17 cellular contexts compared by ENCODE assay signal in the genomic region with DNA sequence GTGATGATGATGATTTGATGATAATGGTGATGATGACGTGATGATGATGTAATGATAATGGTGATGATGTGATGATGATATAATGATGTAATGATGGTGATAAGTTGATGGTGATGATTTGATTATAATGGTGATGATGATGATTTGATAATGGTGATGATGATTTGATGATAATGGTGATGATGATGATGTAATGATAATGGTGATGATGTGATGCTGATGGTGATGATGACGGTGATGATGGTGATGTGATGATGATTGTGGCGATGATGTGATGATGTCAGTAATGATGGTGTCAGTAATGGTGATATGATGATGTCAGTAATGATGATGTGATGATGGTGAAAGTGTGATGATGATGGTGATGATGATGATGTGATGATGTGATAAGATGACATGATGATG.
DNase-seq lines count a peak whose midpoint lies in the region; ATAC-seq, FAIRE-seq and TF ChIP-seq lines count a peak whose summit lies in the region.
"Had no signal": no experiment of that assay in that cellular context is flagged by ENCODE, and none has a peak within 500 bp of the region (broad histone marks: within the 10 kb centered on the region; RNA-seq: fewer than 3 reads in every experiment).

No MANE protein-coding gene starts in this region.

- DNase-seq in IMR-90 (no peak), K562 (ENCODE audit: extremely low read depth in 1 of 4, low spot score in 3 of 4) (no peak), endothelial cell of umbilical vein (ENCODE audit: low read depth, low spot score) (no peak), germinal center (ENCODE audit: low spot score) (no peak), head of caudate nucleus (no peak)
- DNase-seq: C1 segment of cervical spinal cord; Calu3; CD4-positive, alpha-beta memory T cell; COR-L47; DMS53; DMS79 treated with DMSO at 0.1 percent for 48 hours; GF-D8; GM23248; H9 had no signal

- H3K27ac ChIP-seq in HEK293 (ENCODE audit: extremely low read depth, low read depth, low read length) = no peak overlapping the region
- no peak overlapping the region for H3K27ac ChIP-seq in IMR-90 (ENCODE audit: insufficient read depth, low read length)
- no peak overlapping the region for H3K27ac ChIP-seq in K562 (ENCODE audit: extremely low read depth, low read depth, low read length)
- no peak overlapping the region for H3K27ac ChIP-seq in endothelial cell of umbilical vein (ENCODE audit: insufficient read depth, low read depth, low read length)
- H3K27ac ChIP-seq: GM23248 had no signal

- BruUV-seq in IMR-90 (replicated peaks; lab: Mats Ljungman, UMichigan) (no TSS peak), K562 (replicated peaks; lab: Mats Ljungman, UMichigan) (no TSS peak), endothelial cell of umbilical vein (replicated peaks; lab: Mats Ljungman, UMichigan) (no TSS peak)

- TF ChIP-seq CTCF in HEK293 (tag by site-specific recombination; IDR thresholded peaks at IDR 0.05) (no peak), IMR-90 (conservative IDR thresholded peaks at IDR 0.05; ENCODE audit: low read depth, low read length) (no peak), K562 (IDR thresholded peaks at IDR 0.05 in 2 of 3, conservative IDR thresholded peaks at IDR 0.05 in 1 of 3; ENCODE audit: insufficient read depth in 2 of 3, low read depth in 1 of 3, low read length in 3 of 3) (no peak), endothelial cell of umbilical vein (IDR thresholded peaks at IDR 0.05; ENCODE audit: extremely low read depth in 1 of 2, insufficient read depth in 1 of 2, low read depth in 1 of 2, low read length in 2 of 2) (no peak)

- no peak overlapping the region for H3K56ac ChIP-seq in IMR-90 (ENCODE audit: extremely low read depth, insufficient read depth, low read length)

- H2AFZ ChIP-seq in IMR-90 (replicated peaks; ENCODE audit: low read length, poor library complexity) (no peak overlapping the region), K562 (ENCODE audit: low read depth, low read length) (no peak overlapping the region), endothelial cell of umbilical vein (ENCODE audit: low read depth, low read length) (no peak overlapping the region)
- H2AFZ ChIP-seq: GM23248 had no signal

- no peak overlapping the region for H2BK20ac ChIP-seq in IMR-90 (ENCODE audit: low read depth, low read length)

- WGBS in IMR-90 (ENCODE audit: extremely low coverage in 2 of 2, insufficient read length in 1 of 2), 2 experiments = 24 to 100% methylated on average over 1 to 3 of the region's 3 CpGs
- 4% methylated on average over 3 of the region's 3 CpGs for WGBS in K562 (ENCODE audit: insufficient coverage, low coverage, missing lambda C conversion rate)

- H3K4me3 ChIP-seq in HEK293 (ENCODE audit: low read depth, low read length) (no peak overlapping the region), IMR-90 (ENCODE audit: insufficient read depth, low read depth, low read length) (no peak overlapping the region), K562 (no peak overlapping the region), endothelial cell of umbilical vein (replicated peaks in 1 of 3; ENCODE audit: insufficient read depth in 1 of 3, low read depth in 1 of 3, low read length in 3 of 3) (no peak overlapping the region)
- H3K4me3 ChIP-seq: GM23248 had no signal

- H4K5ac ChIP-seq in IMR-90 (ENCODE audit: low read depth, low read length) = no peak overlapping the region

- no peak for ATAC-seq in IMR-90 (ENCODE audit: low read depth)
- ATAC-seq in K562 = no peak
- no peak for ATAC-seq in GM21526 (IDR thresholded peaks at IDR 0.05; ENCODE audit: low FRiP score, unreplicated experiment)
- ATAC-seq: HCT116 had no signal

- H2BK120ac ChIP-seq in IMR-90 (ENCODE audit: low read depth, low read length) = no peak overlapping the region

- FAIRE-seq in K562 (lab: Jason Lieb, UNC) (peak; percentile 15), endothelial cell of umbilical vein (lab: Jason Lieb, UNC) (no peak)

- H3K4me1 ChIP-seq in HEK293 (ENCODE audit: control insufficient read depth, insufficient read depth, low read length) (no peaks in the 10 kb centered on the region), IMR-90 (ENCODE audit: control insufficient read depth, insufficient read depth, low read length) (no peaks in the 10 kb centered on the region), K562 (replicated peaks in 1 of 2; ENCODE audit: control insufficient read depth in 2 of 2, insufficient read depth in 2 of 2, low read length in 2 of 2) (no peaks in the 10 kb centered on the region), endothelial cell of umbilical vein (ENCODE audit: control insufficient read depth, extremely low read depth, insufficient read depth, low read length) (no peaks in the 10 kb centered on the region)

- H3K27me3 ChIP-seq in IMR-90 (ENCODE audit: control insufficient read depth, insufficient read depth, low read length) = no peaks in the 10 kb centered on the region
- H3K27me3 ChIP-seq in K562 (ENCODE audit: control insufficient read depth in 2 of 2, insufficient read depth in 2 of 2, low read length in 2 of 2) = no peaks in the 10 kb centered on the region; a peak in 1 of 5 replicates
- no peaks in the 10 kb centered on the region for H3K27me3 ChIP-seq in endothelial cell of umbilical vein (ENCODE audit: control insufficient read depth in 2 of 2, insufficient read depth in 2 of 2, low read length in 2 of 2)

- dilution Hi-C loops in IMR-90 (cut with HindIII; ENCODE audit: low sequenced_read_pairs, unreplicated experiment) = no loop called here
- dilution Hi-C loops in endothelial cell of umbilical vein (cut with MboI; ENCODE audit: extremely low pct_ligation_motif_present, low sequenced_read_pairs) = no loop called here

- CTCF ChIA-PET in HEK293 (lab: Yijun Ruan, JAX) = no interaction called here
- CTCF ChIA-PET in IMR-90 (lab: Yijun Ruan, JAX) = no interaction called here
- CTCF ChIA-PET in K562 (lab: Yijun Ruan, JAX; ENCODE audit: low intra/inter-chr PET ratio) = no interaction called here
- CTCF ChIA-PET in endothelial cell of umbilical vein (lab: Charles Lee) = no interaction called here

- H4K91ac ChIP-seq in IMR-90 (ENCODE audit: insufficient read depth, low read depth, low read length) = no peak overlapping the region

- intact Hi-C loops in IMR-90 (cut with micrococcal nuclease) (no loop called here), K562 (cut with micrococcal nuclease) (no loop called here), endothelial cell of umbilical vein (cut with micrococcal nuclease) (no loop called here), head of caudate nucleus (cut with DNase I) (no loop called here)

- H4K20me1 ChIP-seq in IMR-90 (ENCODE audit: insufficient read depth, low read length) = no peaks in the 10 kb centered on the region
- H4K20me1 ChIP-seq in K562 (replicated peaks; ENCODE audit: control insufficient read depth, insufficient read depth, low read length) = no peaks in the 10 kb centered on the region
- no peaks in the 10 kb centered on the region for H4K20me1 ChIP-seq in endothelial cell of umbilical vein (replicated peaks; ENCODE audit: control insufficient read depth, extremely low read depth, insufficient read depth, low read length)

- H3K9me3 ChIP-seq in HEK293 (ENCODE audit: control insufficient read depth, insufficient read depth, low read depth, low read length) (no peaks in the 10 kb centered on the region), IMR-90 (ENCODE audit: control insufficient read depth, insufficient read depth, low read length) (peaks cover 17% of the 10 kb centered on the region), K562 (replicated peaks; ENCODE audit: control insufficient read depth, insufficient read depth, low read depth, low read length) (peaks cover 14% of the 10 kb centered on the region), endothelial cell of umbilical vein (replicated peaks; ENCODE audit: control insufficient read depth, insufficient read depth, low read length) (peaks cover 8% of the 10 kb centered on the region)

- no peak overlapping the region for H2AK9ac ChIP-seq in IMR-90 (replicated peaks; ENCODE audit: low read depth, low read length, poor library complexity)

- no peak overlapping the region for H3K14ac ChIP-seq in IMR-90 (replicated peaks; ENCODE audit: low read depth, low read length)

- H3K9ac ChIP-seq in IMR-90 (ENCODE audit: low read depth, low read length) (no peak overlapping the region), K562 (ENCODE audit: insufficient read depth in 1 of 2, low read depth in 2 of 2, low read length in 2 of 2) (no peak overlapping the region), endothelial cell of umbilical vein (replicated peaks; ENCODE audit: extremely low read depth, insufficient read depth, low read length) (no peak overlapping the region)
- H3K9ac ChIP-seq: GM23248 had no signal

- no peak overlapping the region for H4K8ac ChIP-seq in IMR-90 (ENCODE audit: low read depth in 2 of 2, low read length in 2 of 2)

- H3K79me1 ChIP-seq in IMR-90 (ENCODE audit: low read depth in 1 of 2, low read length in 2 of 2) = no peaks in the 10 kb centered on the region

- POLR2A ChIA-PET in HEK293 (lab: Yijun Ruan, JAX) = no interaction called here
- POLR2A ChIA-PET in IMR-90 (lab: Charles Lee; ENCODE audit: unreplicated experiment) = no interaction called here
- POLR2A ChIA-PET in K562 (lab: Yijun Ruan, JAX) = no interaction called here
- POLR2A ChIA-PET in endothelial cell of umbilical vein (lab: Charles Lee) = no interaction called here

- in situ Hi-C loops in IMR-90 (cut with MboI; ENCODE audit: low sequenced_read_pairs) = no loop called here
- in situ Hi-C loops in K562 (cut with MboI) = no loop called here

- H3K36me3 ChIP-seq in HEK293 (ENCODE audit: control insufficient read depth in 2 of 2, insufficient read depth in 1 of 2, low read length in 2 of 2) = no peaks in the 10 kb centered on the region
- no peaks in the 10 kb centered on the region for H3K36me3 ChIP-seq in IMR-90 (ENCODE audit: control insufficient read depth, insufficient read depth, low read length)
- H3K36me3 ChIP-seq in K562 (ENCODE audit: control insufficient read depth, insufficient read depth, low read length) = no peaks in the 10 kb centered on the region
- no peaks in the 10 kb centered on the region for H3K36me3 ChIP-seq in endothelial cell of umbilical vein (ENCODE audit: control insufficient read depth in 2 of 2, extremely low read depth in 1 of 2, insufficient read depth in 2 of 2, low read length in 2 of 2)

- H2BK15ac ChIP-seq in IMR-90 (ENCODE audit: low read depth, low read length) = no peak overlapping the region

- H3K9me1 ChIP-seq in IMR-90 (ENCODE audit: insufficient read depth, low read length) = no peaks in the 10 kb centered on the region
- H3K9me1 ChIP-seq in K562 (ENCODE audit: control insufficient read depth, insufficient read depth, low read length) = no peaks in the 10 kb centered on the region
- H3K9me1 ChIP-seq in endothelial cell of umbilical vein (replicated peaks; ENCODE audit: control insufficient read depth, extremely low read depth, insufficient read depth, low read length) = no peaks in the 10 kb centered on the region

- TF ChIP-seq RAD21 in IMR-90 (IDR thresholded peaks at IDR 0.05; ENCODE audit: low read length) (no peak), K562 (CRISPR knock-in tag; conservative IDR thresholded peaks at IDR 0.05 in 1 of 2, IDR thresholded peaks at IDR 0.05 in 1 of 2) (no peak)

- H3K4ac ChIP-seq in IMR-90 (ENCODE audit: low read depth, low read length) = no peak overlapping the region

- H3K79me2 ChIP-seq in K562 (ENCODE audit: control insufficient read depth, insufficient read depth, low read length) (no peaks in the 10 kb centered on the region), endothelial cell of umbilical vein (ENCODE audit: control insufficient read depth, insufficient read depth, low read length) (no peaks in the 10 kb centered on the region)

- peak overlapping the region; percentile 36 for H2BK5ac ChIP-seq in IMR-90 (ENCODE audit: low read depth, low read length, poor library complexity, severe bottlenecking)

- no peak overlapping the region for H3K23ac ChIP-seq in IMR-90 (ENCODE audit: low read depth, low read length)

- H3K18ac ChIP-seq in IMR-90 (ENCODE audit: low read depth, low read length) = no peak overlapping the region

- no peak overlapping the region for H2AK5ac ChIP-seq in IMR-90 (ENCODE audit: low read depth, low read length)

- no peak for TF ChIP-seq EP300 in K562 (IDR thresholded peaks at IDR 0.05; ENCODE audit: low read length)

- no peak overlapping the region for H3K4me2 ChIP-seq in IMR-90 (ENCODE audit: low read depth, low read length)
- H3K4me2 ChIP-seq in K562 (ENCODE audit: insufficient read depth, low read length) = no peak overlapping the region
- H3K4me2 ChIP-seq in endothelial cell of umbilical vein (ENCODE audit: insufficient read depth, low read length) = no peak overlapping the region

- TF ChIP-seq POLR2A in IMR-90 (IDR thresholded peaks at IDR 0.05; ENCODE audit: low read depth, low read length) (no peak), K562 (conservative IDR thresholded peaks at IDR 0.05) (no peak), endothelial cell of umbilical vein (IDR thresholded peaks at IDR 0.05; ENCODE audit: low read depth, low read length) (no peak)
